12 cellular contexts compared by ENCODE assay signal in genomic region chr3:134333522-134334181, GRCh38. TPM values are rescaled to one million over a fixed set of nuclear protein-coding genes. Genes with fewer than 3 reads are reported as not detected.
DNase-seq lines count a peak whose midpoint lies in the region; ATAC-seq, FAIRE-seq and TF ChIP-seq lines count a peak whose summit lies in the region.
"Had no signal": no experiment of that assay in that cellular context is flagged by ENCODE, and none has a peak within 500 bp of the region (broad histone marks: within the 10 kb centered on the region; RNA-seq: fewer than 3 reads in every experiment).

No MANE protein-coding gene starts in this region.

- no peaks in the 10 kb centered on the region for H3K4me1 ChIP-seq in HEK293 (ENCODE audit: control insufficient read depth, insufficient read depth, low read length)
- H3K4me1 ChIP-seq in testis = peaks cover 32% of the 10 kb centered on the region
- H3K4me1 ChIP-seq in small intestine (ENCODE audit: control insufficient read depth in 2 of 2, insufficient read depth in 1 of 2, low read depth in 1 of 2, low read length in 1 of 2) = no peaks in the 10 kb centered on the region

- no peak for TF ChIP-seq CTCF in HEK293 (tag by site-specific recombination; IDR thresholded peaks at IDR 0.05)
- no peak for TF ChIP-seq CTCF in testis (IDR thresholded peaks at IDR 0.05)

- FAIRE-seq in small intestine (lab: Jason Lieb, UNC) = no peak
- FAIRE-seq: GM18507 had no signal

- peak; percentile 58 for DNase-seq in amniotic stem cell (lab: John Stamatoyannopoulos, UW)
- peak; percentile 98 for DNase-seq in islet precursor cell
- peak; percentile 44 for DNase-seq in testis
- no peak for DNase-seq in NCI-H2227 (lab: John Stamatoyannopoulos, UW; ENCODE audit: unreplicated experiment)
- no peak for DNase-seq in activated T-cell treated with anti-CD3 and anti-CD28 coated beads for 4 hours
- DNase-seq in small intestine = no peak
- DNase-seq: naive thymus-derived CD8-positive, alpha-beta T cell; stimulated activated naive CD4-positive, alpha-beta T cell treated with Interleukin-2 at 50 U/mL for 16 hours; T-helper 2 cell had no signal

- H3K4me3 ChIP-seq in HEK293 (ENCODE audit: low read depth, low read length) = no peak overlapping the region
- H3K4me3 ChIP-seq in testis = no peak overlapping the region
- no peak overlapping the region for H3K4me3 ChIP-seq in small intestine (ENCODE audit: low read depth in 1 of 2, low read length in 2 of 2)

- H3K27ac ChIP-seq in HEK293 (ENCODE audit: extremely low read depth, low read depth, low read length) (no peak overlapping the region), testis (peak overlapping the region; percentile 51 to 66), small intestine (ENCODE audit: low read depth in 1 of 2, low read length in 1 of 2) (peak overlapping the region in 1 of 2 donors; percentile 41)

- CTCF ChIA-PET in HEK293 (lab: Yijun Ruan, JAX) = interaction anchor here (1.4 kb wide), 1 partner anchor 24 kb away, joined by 6 read pairs; no protein-coding TSS in a partner anchor

- intact Hi-C loops in testis (cut with DNase I; ENCODE audit: low total_unique reads) = no loop called here

- WGBS in testis, 2 donors = 34 to 47% methylated on average over 10 of the region's 10 CpGs
- WGBS in small intestine, 3 donors = 71 to 84% (median 84%) methylated on average over 10 of the region's 10 CpGs

- TF ChIP-seq POLR2A in testis (IDR thresholded peaks at IDR 0.05) = no peak

- no peaks in the 10 kb centered on the region for H3K27me3 ChIP-seq in testis
- no peaks in the 10 kb centered on the region for H3K27me3 ChIP-seq in small intestine (ENCODE audit: control insufficient read depth in 2 of 2, insufficient read depth in 2 of 2, low read length in 2 of 2)

- no peak for ATAC-seq in GM18517 (IDR thresholded peaks at IDR 0.05; ENCODE audit: unreplicated experiment)
- ATAC-seq: naive thymus-derived CD8-positive, alpha-beta T cell had no signal

- H3K36me3 ChIP-seq in HEK293 (ENCODE audit: control insufficient read depth in 2 of 2, insufficient read depth in 1 of 2, low read length in 2 of 2) (no peaks in the 10 kb centered on the region), testis (ENCODE audit: low read depth, missing control alignments) (no peaks in the 10 kb centered on the region), small intestine (ENCODE audit: control insufficient read depth in 2 of 2, insufficient read depth in 2 of 2, low read length in 2 of 2) (no peaks in the 10 kb centered on the region)

- no peaks in the 10 kb centered on the region for H3K9me3 ChIP-seq in HEK293 (ENCODE audit: control insufficient read depth, insufficient read depth, low read depth, low read length)
- H3K9me3 ChIP-seq in testis = no peaks in the 10 kb centered on the region
- no peaks in the 10 kb centered on the region for H3K9me3 ChIP-seq in small intestine (ENCODE audit: control insufficient read depth, low read depth)

- POLR2A ChIA-PET in HEK293 (lab: Yijun Ruan, JAX) = interaction anchor here (1.7 to 3.0 kb wide), 2 partner anchors 31 to 41 kb away, joined by 6 to 14 read pairs; partner anchors contain the start of gene AMOTL2

TF ChIP-seq in HEK293, 187 proteins besides CTCF, POLR2A, EP300 and RAD21:
- TF ChIP-seq ZNF174 (tag by site-specific recombination; IDR thresholded peaks at IDR 0.05) (no peak), PRDM6 (tag by site-specific recombination; IDR thresholded peaks at IDR 0.05) (0 out of 2 replicates have a peak, but pooled peaks have one; percentile 8), GLI2 (tag by site-specific recombination; IDR thresholded peaks at IDR 0.05; ENCODE audit: borderline replicate concordance, low read depth) (no peak), ZBTB17 (tag by site-specific recombination; IDR thresholded peaks at IDR 0.05) (peak; percentile 79), ZNF10 (tag by site-specific recombination; IDR thresholded peaks at IDR 0.05) (peak; percentile 63; the same call in 1 of the 2 replicates), KLF8 (tag by site-specific recombination; IDR thresholded peaks at IDR 0.05) (no peak), ZNF830 (tag by site-specific recombination; IDR thresholded peaks at IDR 0.05; ENCODE audit: low read depth) (no peak), WT1 (tag by site-specific recombination; IDR thresholded peaks at IDR 0.05) (0 out of 2 replicates have a peak, but pooled peaks have one; percentile 43), GLIS1 (tag by site-specific recombination; IDR thresholded peaks at IDR 0.05) (peak; percentile 66; the same call in 1 of the 2 replicates), ZIC2 (tag by site-specific recombination; IDR thresholded peaks at IDR 0.05) (peak; percentile 95)

RNA-seq across cellular contexts. Expression of gene AMOTL2, which starts 40.6 kb away (rescaled TPM):
- 10 to 100 TPM; 35.8 to 61.0 TPM for total RNA-seq in testis
- 19.6 TPM for polyA plus RNA-seq in testis (ENCODE audit: insufficient read depth, low read depth, low replicate concordance)
- polyA plus RNA-seq in small intestine = 10 to 100 TPM in 1 of 3 donors, 1 to 10 TPM in 2; 6.7 to 11.5 (median 9.2) TPM
- total RNA-seq: naive thymus-derived CD8-positive, alpha-beta T cell had no signal
- polyA plus RNA-seq: naive thymus-derived CD8-positive, alpha-beta T cell had no signal

Comparison
In these comparisons a context has a peak if more than half of its experiments do, and no peak if none do; other contexts are left out.
1. DNase-seq: peak in amniotic stem cell (single experiment), islet precursor cell (single experiment) and testis (single experiment); none in NCI-H2227 (single experiment), activated T-cell treated with anti-CD3 and anti-CD28 coated beads for 4 hours (single experiment) and small intestine (single experiment).